In the genomic region with DNA sequence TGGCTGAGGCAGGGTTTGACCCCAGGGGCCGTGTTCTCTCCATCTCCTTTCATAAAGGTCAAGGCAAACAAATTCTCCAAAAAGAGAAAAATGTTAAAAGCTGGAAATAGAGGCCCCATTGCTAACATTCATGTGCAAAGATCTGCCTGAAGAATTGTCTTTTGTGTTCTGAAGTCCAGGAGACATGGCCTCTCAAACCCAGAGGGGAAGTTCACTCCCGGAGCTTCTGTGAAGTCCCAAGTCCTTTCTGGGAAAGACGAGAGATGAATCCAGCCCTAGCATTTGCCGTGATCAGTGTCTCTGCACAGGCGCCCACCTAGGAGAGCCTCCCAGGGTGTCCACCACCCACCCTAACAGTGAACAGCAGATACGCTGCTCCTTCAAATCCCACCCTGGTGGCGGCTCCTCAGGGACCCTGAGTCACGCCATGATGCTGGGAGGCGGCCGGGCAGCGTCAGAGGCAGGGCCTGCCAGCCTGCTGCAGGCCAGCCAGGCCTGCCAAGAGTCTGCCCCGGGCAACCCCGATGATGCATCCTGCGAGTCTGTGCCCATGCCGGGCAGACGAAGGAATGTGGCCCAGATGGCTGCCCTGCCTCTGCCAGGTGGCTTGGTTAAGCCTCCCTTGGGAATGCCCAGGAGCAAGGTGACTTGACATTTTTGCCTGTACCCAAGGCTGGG, we compare ENCODE assay signal across 13 cellular contexts. TPM values are rescaled to one million over a fixed set of nuclear protein-coding genes. Genes with fewer than 3 reads are reported as not detected.
DNase-seq lines count a peak whose midpoint lies in the region; ATAC-seq and TF ChIP-seq lines count a peak whose summit lies in the region.
"Had no signal": no experiment of that assay in that cellular context is flagged by ENCODE, and none has a peak within 500 bp of the region (broad histone marks: within the 10 kb centered on the region; RNA-seq: fewer than 3 reads in every experiment).

No MANE protein-coding gene starts in this region.

- H3K27me3 ChIP-seq in osteoblast (ENCODE audit: insufficient read depth, low read length): peaks cover 5% of the 10 kb centered on the region
- H3K27me3 ChIP-seq: BE2C had no signal

- H2AFZ ChIP-seq in osteoblast (ENCODE audit: low read length): peak overlapping the region; percentile 60

- no peak for ATAC-seq in HG03025 (IDR thresholded peaks at IDR 0.05; ENCODE audit: low FRiP score, unreplicated experiment)
- ATAC-seq in GM21528 (IDR thresholded peaks at IDR 0.05; ENCODE audit: low FRiP score, unreplicated experiment): no peak

- H3K36me3 Mint-ChIP-seq in chondrocyte (ENCODE audit: low read depth) (no peaks in the 10 kb centered on the region), endothelial cell (ENCODE audit: low read depth, unreplicated experiment) (peaks cover 4% of the 10 kb centered on the region), progenitor cell of endocrine pancreas (ENCODE audit: insufficient read depth) (no peaks in the 10 kb centered on the region)
- H3K36me3 Mint-ChIP-seq: activated naive CD8-positive, alpha-beta T cell had no signal

- in situ Hi-C loops in ACHN (cut with HindIII; ENCODE audit: low pct_ligation_motif_present, low pct_unique_long_range_greater_than_20kb, low sequenced_read_pairs): no loop called here

- H3K4me1 ChIP-seq in osteoblast (ENCODE audit: insufficient read depth, low read length): peaks cover 41% of the 10 kb centered on the region

- peaks cover 3% of the 10 kb centered on the region for H3K27me3 Mint-ChIP-seq in chondrocyte (ENCODE audit: low read depth)
- peaks cover 15% of the 10 kb centered on the region for H3K27me3 Mint-ChIP-seq in endothelial cell (ENCODE audit: unreplicated experiment)
- peaks cover 32% of the 10 kb centered on the region for H3K27me3 Mint-ChIP-seq in progenitor cell of endocrine pancreas

- H3K4me1 Mint-ChIP-seq in chondrocyte (ENCODE audit: low read depth): peaks cover 27% of the 10 kb centered on the region
- H3K4me1 Mint-ChIP-seq in endothelial cell (ENCODE audit: unreplicated experiment): peaks cover 23% of the 10 kb centered on the region
- H3K4me1 Mint-ChIP-seq in progenitor cell of endocrine pancreas (ENCODE audit: low read depth): no peaks in the 10 kb centered on the region

- no peaks in the 10 kb centered on the region for H3K9me3 ChIP-seq in osteoblast (ENCODE audit: low read depth, low read length)
- H3K9me3 ChIP-seq: BE2C had no signal

- no peaks in the 10 kb centered on the region for H4K20me1 ChIP-seq in osteoblast (ENCODE audit: insufficient read depth, low read length)

- no peaks in the 10 kb centered on the region for H3K79me2 ChIP-seq in osteoblast (ENCODE audit: insufficient read depth, low read length)

- no peaks in the 10 kb centered on the region for H3K36me3 ChIP-seq in osteoblast (ENCODE audit: insufficient read depth, low read length)
- H3K36me3 ChIP-seq: BE2C had no signal

- H3K4me3 ChIP-seq in osteoblast (ENCODE audit: insufficient read depth, low read length): no peak overlapping the region

- no peaks in the 10 kb centered on the region for H3K9me3 Mint-ChIP-seq in chondrocyte (ENCODE audit: low read depth)
- no peaks in the 10 kb centered on the region for H3K9me3 Mint-ChIP-seq in endothelial cell (ENCODE audit: unreplicated experiment)
- H3K9me3 Mint-ChIP-seq in progenitor cell of endocrine pancreas (ENCODE audit: low read depth): no peaks in the 10 kb centered on the region
- H3K9me3 Mint-ChIP-seq: T-helper 2 cell treated with Interferon-gamma antibody and Interleukin-4, amounts not matched to agents 5 μg/mL and 100 μg/mL, for 36 hours had no signal

- H3K27ac ChIP-seq in osteoblast (ENCODE audit: low read depth, low read length): peak overlapping the region; percentile 91

- no peak overlapping the region for H3K4me3 Mint-ChIP-seq in chondrocyte (ENCODE audit: unreplicated experiment)
- H3K4me3 Mint-ChIP-seq in endothelial cell (ENCODE audit: unreplicated experiment): no peak overlapping the region
- H3K4me3 Mint-ChIP-seq in progenitor cell of endocrine pancreas (ENCODE audit: low read depth): no peak overlapping the region
- H3K4me3 Mint-ChIP-seq: activated naive CD8-positive, alpha-beta T cell; T-helper 2 cell treated with Interferon-gamma antibody and Interleukin-4, amounts not matched to agents 5 μg/mL and 100 μg/mL, for 36 hours had no signal

- TF ChIP-seq CTCF in chondrocyte (IDR thresholded peaks at IDR 0.05) (no peak), osteoblast (IDR thresholded peaks at IDR 0.05; ENCODE audit: extremely low read depth, low read depth, low read length) (no peak), endothelial cell (IDR thresholded peaks at IDR 0.05; ENCODE audit: unreplicated experiment) (no peak), progenitor cell of endocrine pancreas (IDR thresholded peaks at IDR 0.05; ENCODE audit: unreplicated experiment) (no peak)

- DNase-seq in ACHN (peak; percentile 51), NCI-H2171 (lab: John Stamatoyannopoulos, UW) (peak; percentile 56), chondrocyte (ENCODE audit: low spot score) (peak; percentile 88), osteoblast (ENCODE audit: insufficient read length, low spot score, missing footprints) (peak; percentile 92), endothelial cell (ENCODE audit: low spot score) (no peak), progenitor cell of endocrine pancreas (ENCODE audit: low spot score, unreplicated experiment) (no peak)
- DNase-seq: BE2C; left colon; stimulated activated CD4-positive, alpha-beta T cell treated with anti-CD3 and anti-CD28 coated beads, Interleukin-12 subunit alpha, Interleukin-12 subunit beta, amount 100 ng/mL, for 4 hours had no signal

- H3K27ac Mint-ChIP-seq in chondrocyte (ENCODE audit: unreplicated experiment) (no peak overlapping the region), endothelial cell (ENCODE audit: unreplicated experiment) (no peak overlapping the region), progenitor cell of endocrine pancreas (no peak overlapping the region)
- H3K27ac Mint-ChIP-seq: activated naive CD8-positive, alpha-beta T cell; T-helper 2 cell treated with Interferon-gamma antibody and Interleukin-4, amounts not matched to agents 5 μg/mL and 100 μg/mL, for 36 hours had no signal

- no peak overlapping the region for H3K4me2 ChIP-seq in osteoblast (ENCODE audit: insufficient read depth, low read length)

RNA-seq across cellular contexts. Expression of a gene that starts 5.2 kb away (rescaled TPM):
- total RNA-seq in chondrocyte (8.9 to 18.2 TPM (median 18.1 TPM) in 3 replicates), osteoblast (33.9 and 40.9 TPM in 2 replicates), endothelial cell (ENCODE audit: unreplicated experiment) (34.3 TPM), progenitor cell of endocrine pancreas (24.8 and 26.3 TPM in 2 replicates)

RNA-seq across cellular contexts. Expression of a gene that starts 51.1 kb away (rescaled TPM):
- total RNA-seq in chondrocyte (18.0 to 21.2 TPM (median 18.6 TPM) in 3 replicates), osteoblast (12.7 and 13.8 TPM in 2 replicates), endothelial cell (ENCODE audit: unreplicated experiment) (8.4 TPM), progenitor cell of endocrine pancreas (15.7 and 18.6 TPM in 2 replicates)

Comparison
In these comparisons a context has a peak if more than half of its experiments do, and no peak if none do; other contexts are left out.
1. DNase-seq: peak in ACHN (single experiment), NCI-H2171 (single experiment), chondrocyte (single experiment) and osteoblast (single experiment); none in endothelial cell (single experiment) and progenitor cell of endocrine pancreas (single experiment).